Comparison of ENCODE assay signal across 24 cellular contexts in genomic region chr11:64482588-64482987, GRCh38.
"Had no signal": no experiment of that assay in that cellular context is flagged by ENCODE, and none has a peak within 500 bp of the region (broad histone marks: within the 10 kb centered on the region; RNA-seq: fewer than 3 reads in every experiment).

No MANE protein-coding gene starts in this region.

- H3K9me3 ChIP-seq: ascending aorta, breast epithelium, Peyer's patch, SJSA1, SK-N-SH had no signal

- H3K27me3 ChIP-seq: ascending aorta had no signal

- H3K36me3 ChIP-seq: ascending aorta, breast epithelium, Peyer's patch, SJSA1 had no signal

- ATAC-seq: activated CD4-positive, alpha-beta T cell treated with anti-CD3 and anti-CD28 coated beads for 36 hours; PC-3 had no signal

- H3K4me2 ChIP-seq: SK-N-SH had no signal

- H3K9ac ChIP-seq: SK-N-SH had no signal

- H3K4me1 ChIP-seq: ascending aorta, breast epithelium, Peyer's patch, SJSA1 had no signal

- H3K4me3 ChIP-seq: ascending aorta, breast epithelium, Peyer's patch, SJSA1 had no signal

- H3K27ac ChIP-seq: ascending aorta, breast epithelium, Peyer's patch, SJSA1 had no signal

- DNase-seq: activated CD4-positive, alpha-beta T cell treated with anti-CD3 and anti-CD28 coated beads for 36 hours; activated CD4-positive, alpha-beta T cell treated with anti-CD3 and anti-CD28 coated beads, Interleukin-2, amount 10 ng/mL, durations not matched to agents 7 days and 5 days; activated CD4-positive, alpha-beta T cell treated with anti-CD3 and anti-CD28 coated beads, Interleukin-2, amount 50 U/mL, for 48 hours; activated gamma-delta T cell; activated naive CD4-positive, alpha-beta T cell treated with Interleukin-2 at 50 U/mL for 16 hours; activated naive CD8-positive, alpha-beta T cell treated with anti-CD3 and anti-CD28 coated beads, Interleukin-2, amount 10 ng/mL, durations not matched to agents 7 days and 5 days; activated T-cell treated with anti-CD3 and anti-CD28 coated beads, Interleukin-2, amount 50 U/mL, for 24 hours; cerebellar nuclear complex; NCI-H1105; NCI-H1417 treated with DMSO at 0.1 percent for 48 hours; NCI-H187 treated with DMSO at 0.1 percent for 48 hours; NCI-H2081; NCI-H2171 treated with DMSO at 0.1 percent for 48 hours; NCI-H2227 treated with DMSO at 0.1 percent for 48 hours; NCI-H524 treated with DMSO at 0.1 percent for 48 hours; NK-92 treated with Interleukin-12 subunit alpha and Interleukin-12 subunit beta, amount 100 ng/mL, for 24 hours; PC-3; Peyer's patch; RPMI8226; SHP77 treated with DMSO at 0.1 percent for 48 hours; SK-N-SH had no signal
